In the genomic region with DNA sequence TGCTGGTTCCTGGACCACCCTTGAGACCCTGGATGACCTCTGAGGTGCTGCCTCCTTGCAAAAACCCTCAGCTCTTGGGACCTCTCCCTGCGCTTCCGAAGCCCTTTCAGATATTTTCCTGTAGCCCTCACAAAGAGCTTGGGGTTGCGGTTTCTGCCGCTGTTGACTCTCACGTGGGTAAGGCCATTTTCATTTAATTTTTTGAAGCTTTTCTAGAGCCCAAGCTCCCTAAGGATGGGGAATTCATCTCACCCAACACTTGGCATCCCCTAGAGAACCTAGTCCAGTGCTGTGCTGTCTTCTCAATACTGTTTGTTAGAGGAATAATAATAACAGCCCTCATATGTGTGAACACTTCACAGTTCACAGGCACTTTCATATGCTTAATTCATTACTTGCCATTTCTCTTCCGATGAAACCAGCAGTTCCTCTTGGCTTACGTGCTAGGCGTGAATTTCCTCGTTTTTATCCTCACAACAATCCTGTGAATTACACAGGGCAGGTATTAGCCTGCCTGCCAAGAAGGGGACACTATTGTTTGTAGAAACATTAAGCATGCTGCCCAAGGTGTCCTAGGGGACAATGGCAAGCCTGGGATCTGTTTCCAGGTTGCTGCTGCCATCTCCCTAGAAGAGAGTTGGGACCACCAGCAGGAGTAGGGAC, we compare ENCODE assay signal across 24 cellular contexts.
A peak's percentile ranks its signal among the peaks of the same experiment; 100 is the strongest.
DNase-seq lines count a peak whose midpoint lies in the region; ATAC-seq, FAIRE-seq and TF ChIP-seq lines count a peak whose summit lies in the region.
"Had no signal": no experiment of that assay in that cellular context is flagged by ENCODE, and none has a peak within 500 bp of the region (broad histone marks: within the 10 kb centered on the region; RNA-seq: fewer than 3 reads in every experiment).

No MANE protein-coding gene starts in this region.

- peak overlapping the region; percentile 63; the same call in 1 of the 2 replicates for H3K56ac ChIP-seq in IMR-90 (ENCODE audit: extremely low read depth, insufficient read depth, low read length)

- peak; percentile 7 for FAIRE-seq in A549 (lab: Jason Lieb, UNC)

- DNase-seq in A549 (ENCODE audit: low read depth in 1 of 2, low spot score in 1 of 2) (peak in 1 of 2 experiments; percentile 4), IMR-90 (no peak), mammary epithelial cell (no peak), mesenchymal stem cell (no peak), SIG-M5 treated with dmso at 0.1 percent for 504 hours (lab: John Stamatoyannopoulos, UW; ENCODE audit: unreplicated experiment) (no peak), glutamatergic neuron (no peak), middle frontal gyrus (ENCODE audit: extremely low spot score, low spot score) (no peak), dermis blood vessel endothelial cell (no peak)
- DNase-seq: activated CD4-positive, alpha-beta T cell treated with anti-CD3 and anti-CD28 coated beads for 1 hour; activated CD8-positive, alpha-beta T cell treated with anti-CD3 and anti-CD28 coated beads, Interleukin-2, amount 10 ng/mL, durations not matched to agents 7 days and 5 days; CD8-positive, alpha-beta memory T cell; colonic mucosa; GDM1; NCI-H1417; NCI-H2081 treated with DMSO at 0.1 percent for 48 hours; NCI-H446; nucleus accumbens; Right ventricle myocardium superior; stimulated activated CD4-positive, alpha-beta T cell treated with anti-CD3 and anti-CD28 coated beads, Interleukin-1b, Interleukin-23, amount 100 ng/mL, for 48 hours; upper lobe of right lung had no signal

- H2AK9ac ChIP-seq in IMR-90 (replicated peaks; ENCODE audit: low read depth, low read length, poor library complexity), result peak overlapping the region; percentile 77

- CTCF ChIA-PET in A549 (lab: Yijun Ruan, JAX) (interaction anchor here (0.5 to 1.3 kb wide), 7 partner anchors 13 to 458 kb away, joined by 3 to 4 read pairs (median 3); no protein-coding TSS in a partner anchor), IMR-90 (lab: Yijun Ruan, JAX) (no interaction called here), mammary epithelial cell (lab: Charles Lee; ENCODE audit: low non-redundant PET) (no interaction called here)

- H3K36me3 Mint-ChIP-seq in glutamatergic neuron (ENCODE audit: unreplicated experiment), result peaks cover 2% of the 10 kb centered on the region
- H3K36me3 Mint-ChIP-seq: CD8-positive, alpha-beta memory T cell had no signal

- no peaks in the 10 kb centered on the region for H3K4me1 Mint-ChIP-seq in glutamatergic neuron (ENCODE audit: low read depth, unreplicated experiment)
- H3K4me1 Mint-ChIP-seq: B cell had no signal

- TF ChIP-seq POLR2A in A549 (IDR thresholded peaks at IDR 0.05; ENCODE audit: low read length) (no peak), IMR-90 (IDR thresholded peaks at IDR 0.05; ENCODE audit: low read depth, low read length) (no peak)

- H3K23ac ChIP-seq in IMR-90 (ENCODE audit: low read depth, low read length) (peak overlapping the region; percentile 93), mesenchymal stem cell (ENCODE audit: low read length in 2 of 2) (peak overlapping the region in 1 of 2 experiments; percentile 17)

- H3K79me1 ChIP-seq in IMR-90 (ENCODE audit: low read depth in 1 of 2, low read length in 2 of 2) (peaks cover 0 to 10% of the 10 kb centered on the region in 2 experiments; a peak in 2 of 4 replicates), mesenchymal stem cell (replicated peaks; ENCODE audit: low read length, poor library complexity, severe bottlenecking) (no peaks in the 10 kb centered on the region)

- H4K91ac ChIP-seq in IMR-90 (ENCODE audit: insufficient read depth, low read depth, low read length) (peak overlapping the region; percentile 98), mesenchymal stem cell (ENCODE audit: low read length) (peak overlapping the region; percentile 78)

- TF ChIP-seq EP300 in A549 (IDR thresholded peaks at IDR 0.05), result no peak; a peak in 1 of 5 replicates

- H2BK12ac ChIP-seq in mesenchymal stem cell (ENCODE audit: low read length in 2 of 2), result peak overlapping the region; percentile 75 to 96

- H2BK5ac ChIP-seq in IMR-90 (ENCODE audit: low read depth, low read length, poor library complexity, severe bottlenecking) (peak overlapping the region; percentile 70), mesenchymal stem cell (ENCODE audit: low read depth, low read length, poor library complexity, severe bottlenecking) (no peak overlapping the region)

- H3K27me3 ChIP-seq in IMR-90 (ENCODE audit: control insufficient read depth, insufficient read depth, low read length) (no peaks in the 10 kb centered on the region), mammary epithelial cell (ENCODE audit: insufficient read depth, low read length) (no peaks in the 10 kb centered on the region), mesenchymal stem cell (ENCODE audit: control insufficient read depth in 1 of 2, insufficient read depth in 1 of 2, low read length in 2 of 2) (no peaks in the 10 kb centered on the region)
- H3K27me3 ChIP-seq: colonic mucosa, upper lobe of right lung had no signal

- H4K5ac ChIP-seq in IMR-90 (ENCODE audit: low read depth, low read length), result peak overlapping the region; percentile 12

- H3K4me3 Mint-ChIP-seq in glutamatergic neuron (ENCODE audit: unreplicated experiment), result no peak overlapping the region
- H3K4me3 Mint-ChIP-seq: activated CD8-positive, alpha-beta T cell treated with anti-CD3 and anti-CD28 coated beads, Interleukin-2, amount 10 ng/mL, durations not matched to agents 7 days and 5 days; B cell; CD8-positive, alpha-beta memory T cell had no signal

- peak overlapping the region; percentile 84 for H2AFZ ChIP-seq in IMR-90 (replicated peaks; ENCODE audit: low read length, poor library complexity)
- H2AFZ ChIP-seq in mammary epithelial cell (ENCODE audit: low read depth, low read length), result peak overlapping the region; percentile 77
- no peak overlapping the region for H2AFZ ChIP-seq in mesenchymal stem cell (ENCODE audit: low read depth, low read length)

- H3K9ac ChIP-seq in IMR-90 (ENCODE audit: low read depth, low read length) (no peak overlapping the region), mammary epithelial cell (ENCODE audit: insufficient read depth, low read length) (no peak overlapping the region), mesenchymal stem cell (ENCODE audit: low read length) (no peak overlapping the region)

- H2BK15ac ChIP-seq in IMR-90 (ENCODE audit: low read depth, low read length) (peak overlapping the region; percentile 96), mesenchymal stem cell (ENCODE audit: low read depth, poor library complexity, severe bottlenecking) (no peak overlapping the region)

- no peak overlapping the region for H3K27ac Mint-ChIP-seq in glutamatergic neuron (ENCODE audit: unreplicated experiment)
- H3K27ac Mint-ChIP-seq: activated CD8-positive, alpha-beta T cell treated with anti-CD3 and anti-CD28 coated beads, Interleukin-2, amount 10 ng/mL, durations not matched to agents 7 days and 5 days; B cell; CD8-positive, alpha-beta memory T cell had no signal

- H3K9me3 ChIP-seq in A549, result peaks cover 3% of the 10 kb centered on the region; the same call in 2 of the 3 replicates
- H3K9me3 ChIP-seq in IMR-90 (ENCODE audit: control insufficient read depth, insufficient read depth, low read length), result no peaks in the 10 kb centered on the region
- H3K9me3 ChIP-seq in mammary epithelial cell (replicated peaks; ENCODE audit: insufficient read depth, low read length), result no peaks in the 10 kb centered on the region
- peaks cover 12% of the 10 kb centered on the region for H3K9me3 ChIP-seq in mesenchymal stem cell (ENCODE audit: control insufficient read depth, low read length)
- H3K9me3 ChIP-seq: adrenal gland, colonic mucosa, upper lobe of right lung had no signal

- BruUV-seq in IMR-90 (replicated peaks; lab: Mats Ljungman, UMichigan) (TSS peak; percentile 66), mammary epithelial cell (replicated peaks; lab: Mats Ljungman, UMichigan) (no TSS peak)

- H3K18ac ChIP-seq in IMR-90 (ENCODE audit: low read depth, low read length) (peak overlapping the region; percentile 69), mesenchymal stem cell (ENCODE audit: low read depth in 1 of 2, low read length in 2 of 2) (peak overlapping the region; percentile 55 to 78)

- H3K36me3 ChIP-seq in IMR-90 (ENCODE audit: control insufficient read depth, insufficient read depth, low read length) (no peaks in the 10 kb centered on the region), mammary epithelial cell (ENCODE audit: insufficient read depth, low read length) (no peaks in the 10 kb centered on the region), mesenchymal stem cell (ENCODE audit: control insufficient read depth in 1 of 2, insufficient read depth in 2 of 2, low read depth in 1 of 2, low read length in 2 of 2) (no peaks in the 10 kb centered on the region)
- H3K36me3 ChIP-seq: adrenal gland, colonic mucosa, upper lobe of right lung had no signal

- no peak for TF ChIP-seq RAD21 in A549 (conservative IDR thresholded peaks at IDR 0.05 in 1 of 2, IDR thresholded peaks at IDR 0.05 in 1 of 2)
- TF ChIP-seq RAD21 in IMR-90 (IDR thresholded peaks at IDR 0.05; ENCODE audit: low read length), result no peak

- H4K20me1 ChIP-seq in IMR-90 (ENCODE audit: insufficient read depth, low read length), result no peaks in the 10 kb centered on the region
- no peaks in the 10 kb centered on the region for H4K20me1 ChIP-seq in mammary epithelial cell (ENCODE audit: insufficient read depth, low read length)

- POLR2A ChIA-PET in A549 (lab: Yijun Ruan, JAX), result interaction anchor here (1.0 to 1.3 kb wide), 6 partner anchors 10 to 487 kb away, joined by 3 to 10 read pairs (median 3); partner anchors contain the start of genes CTBP2 and EDRF1
- POLR2A ChIA-PET in IMR-90 (lab: Charles Lee; ENCODE audit: unreplicated experiment), result no interaction called here

- H4K8ac ChIP-seq in IMR-90 (ENCODE audit: low read depth in 2 of 2, low read length in 2 of 2), result peak overlapping the region; percentile 83 to 91
- peak overlapping the region; percentile 3 for H4K8ac ChIP-seq in mesenchymal stem cell (ENCODE audit: low read length)

- H3K4ac ChIP-seq in IMR-90 (ENCODE audit: low read depth, low read length), result peak overlapping the region; percentile 98
- peak overlapping the region; percentile 35 to 48 for H3K4ac ChIP-seq in mesenchymal stem cell (ENCODE audit: low read depth in 1 of 2, low read length in 2 of 2)

- H3K9me1 ChIP-seq in IMR-90 (ENCODE audit: insufficient read depth, low read length), result peaks cover 16% of the 10 kb centered on the region

- intact Hi-C loops in IMR-90 (cut with micrococcal nuclease), result loop anchor here (1.0 to 10.0 kb wide), 3 partner anchors 71 to 485 kb away; partner anchors contain the start of gene EDRF1
- intact Hi-C loops in mammary epithelial cell (cut with micrococcal nuclease), result loop anchor here (1.0 kb wide), 2 partner anchors 31 to 33 kb away; no protein-coding TSS in a partner anchor

- H2AK5ac ChIP-seq in IMR-90 (ENCODE audit: low read depth, low read length) (peak overlapping the region; percentile 92), mesenchymal stem cell (ENCODE audit: low read length, severe bottlenecking) (peak overlapping the region; percentile 93)

- 65% methylated on average over 9 of the region's 9 CpGs for WGBS in A549 (ENCODE audit: missing lambda C conversion rate)
- 92% methylated on average over 2 of the region's 9 CpGs; no CpG with 5 or more reads in 1 of the 2 experiments for WGBS in IMR-90 (ENCODE audit: extremely low coverage in 2 of 2, insufficient read length in 1 of 2), 2 experiments
- WGBS in mammary epithelial cell (ENCODE audit: low coverage, missing lambda C conversion rate), result 75% methylated on average over 7 of the region's 9 CpGs
- WGBS in mesenchymal stem cell, result 88% methylated on average over 9 of the region's 9 CpGs

- H3K4me2 ChIP-seq in A549 (peak overlapping the region; percentile 76), IMR-90 (ENCODE audit: low read depth, low read length) (peak overlapping the region; percentile 30; the same call in 1 of the 2 replicates), mammary epithelial cell (ENCODE audit: insufficient read depth, low read depth, low read length) (peak overlapping the region; percentile 31), mesenchymal stem cell (ENCODE audit: low read length, poor library complexity, severe bottlenecking) (no peak overlapping the region)

- H3K4me1 ChIP-seq in A549 (peaks cover 27% of the 10 kb centered on the region), IMR-90 (ENCODE audit: control insufficient read depth, insufficient read depth, low read length) (peaks cover 12% of the 10 kb centered on the region), mammary epithelial cell (ENCODE audit: insufficient read depth, low read length) (peaks cover 39% of the 10 kb centered on the region), mesenchymal stem cell (ENCODE audit: control insufficient read depth, insufficient read depth, low read depth, low read length) (peaks cover 14% of the 10 kb centered on the region)
- H3K4me1 ChIP-seq: adrenal gland, colonic mucosa, upper lobe of right lung had no signal

- no peak for TF ChIP-seq CTCF in A549 (IDR thresholded peaks at IDR 0.05)
- no peak for TF ChIP-seq CTCF in IMR-90 (conservative IDR thresholded peaks at IDR 0.05; ENCODE audit: low read depth, low read length)
- TF ChIP-seq CTCF in mammary epithelial cell (conservative IDR thresholded peaks at IDR 0.05 in 1 of 2, IDR thresholded peaks at IDR 0.05 in 1 of 2; ENCODE audit: extremely low read depth in 1 of 2, insufficient read depth in 1 of 2, low read depth in 1 of 2, low read length in 2 of 2), result no peak
- no peak for TF ChIP-seq CTCF in glutamatergic neuron (IDR thresholded peaks at IDR 0.05; ENCODE audit: partially characterized antibody, unreplicated experiment)

- peaks cover 2% of the 10 kb centered on the region for H3K27me3 Mint-ChIP-seq in glutamatergic neuron (ENCODE audit: unreplicated experiment)

- peak overlapping the region; percentile 95 for H2BK20ac ChIP-seq in IMR-90 (ENCODE audit: low read depth, low read length)

- H3K27ac ChIP-seq in A549 (peak overlapping the region; percentile 76 to 92), IMR-90 (ENCODE audit: insufficient read depth, low read length) (peak overlapping the region; percentile 34; the same call in 1 of the 2 replicates), mammary epithelial cell (ENCODE audit: insufficient read depth, low read depth, low read length) (peak overlapping the region; percentile 53), mesenchymal stem cell (ENCODE audit: low read length, poor library complexity, severe bottlenecking) (peak overlapping the region; percentile 22)
- H3K27ac ChIP-seq: adrenal gland, colonic mucosa, upper lobe of right lung had no signal

- peak overlapping the region; percentile 10 for H3K4me3 ChIP-seq in A549
- H3K4me3 ChIP-seq in IMR-90 (ENCODE audit: insufficient read depth, low read depth, low read length), result no peak overlapping the region
- H3K4me3 ChIP-seq in mammary epithelial cell (replicated peaks in 1 of 3; ENCODE audit: insufficient read depth in 1 of 3, low read depth in 2 of 3, low read length in 3 of 3), result no peak overlapping the region
- no peak overlapping the region for H3K4me3 ChIP-seq in mesenchymal stem cell (ENCODE audit: insufficient read depth in 1 of 2, low read depth in 1 of 2, low read length in 2 of 2)
- H3K4me3 ChIP-seq: adrenal gland, colonic mucosa, lung, skin epidermis, upper lobe of right lung had no signal

- H3K14ac ChIP-seq in IMR-90 (replicated peaks; ENCODE audit: low read depth, low read length) (peak overlapping the region; percentile 98), mesenchymal stem cell (ENCODE audit: low read length in 2 of 2) (peak overlapping the region in 1 of 2 experiments; percentile 74)

- H2BK120ac ChIP-seq in IMR-90 (ENCODE audit: low read depth, low read length) (peak overlapping the region; percentile 99), mesenchymal stem cell (ENCODE audit: low read depth, low read length) (no peak overlapping the region)

- dilution Hi-C loops in IMR-90 (cut with HindIII; ENCODE audit: low sequenced_read_pairs, unreplicated experiment), result no loop called here
- dilution Hi-C loops in mammary epithelial cell (cut with HindIII; ENCODE audit: low sequenced_read_pairs), result no loop called here

- no peaks in the 10 kb centered on the region for H3K79me2 ChIP-seq in mammary epithelial cell (ENCODE audit: insufficient read depth, low read length)

- H3K9me3 Mint-ChIP-seq in glutamatergic neuron (ENCODE audit: unreplicated experiment), result no peaks in the 10 kb centered on the region

- ATAC-seq in A549 (peak; percentile 1 to 17; a peak in 4 of 6 replicates), IMR-90 (ENCODE audit: low read depth) (no peak; the same call in 1 of the 2 replicates)
- ATAC-seq: activated CD8-positive, alpha-beta T cell treated with anti-CD3 and anti-CD28 coated beads, Interleukin-2, amount 10 ng/mL, durations not matched to agents 7 days and 5 days had no signal

- in situ Hi-C loops in IMR-90 (cut with MboI; ENCODE audit: low sequenced_read_pairs) (no loop called here), mammary epithelial cell (cut with MboI; ENCODE audit: low sequenced_read_pairs in 2 of 2) (no loop called here)

Comparison
In these comparisons a context has a peak if more than half of its experiments do, and no peak if none do; other contexts are left out.
1. H3K27ac ChIP-seq: peak in every context shown above with its lines; median percentile 84 in A549; 53 in mammary epithelial cell; 34 in IMR-90; 22 in mesenchymal stem cell.